In the genomic region with DNA sequence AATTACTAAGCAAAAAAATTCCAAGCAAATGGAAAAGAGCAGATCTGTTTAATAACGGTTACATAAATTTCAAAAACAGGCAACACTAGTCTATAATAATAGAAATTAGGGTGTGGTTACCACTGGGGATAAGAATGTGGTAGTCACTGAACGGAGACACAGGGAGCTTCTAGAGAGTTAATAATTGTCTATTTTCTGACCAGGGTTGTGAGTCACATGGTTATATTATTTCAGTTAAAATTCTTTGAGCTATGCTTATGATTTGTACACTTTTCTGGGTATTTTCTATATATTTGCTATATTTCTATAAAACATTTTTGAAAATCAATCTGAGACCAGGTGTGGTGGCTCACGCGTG, we compare ENCODE assay signal across 26 cellular contexts.
"Had no signal": no experiment of that assay in that cellular context is flagged by ENCODE, and none has a peak within 500 bp of the region (broad histone marks: within the 10 kb centered on the region; RNA-seq: fewer than 3 reads in every experiment).

No MANE protein-coding gene starts in this region.

- H3K4me2 ChIP-seq: KMS-11 had no signal

- H3K36me3 ChIP-seq: breast epithelium had no signal

- H3K27ac ChIP-seq: breast epithelium, KMS-11, VCaP had no signal

- H3K4me3 ChIP-seq: breast epithelium had no signal

- H3K9ac ChIP-seq: KMS-11 had no signal

- H3K9me3 Mint-ChIP-seq: activated naive CD4-positive, alpha-beta T cell treated with anti-CD3 and anti-CD28 coated beads, Interleukin-2, amount 10 ng/mL, durations not matched to agents 7 days and 5 days had no signal

- H3K9me3 ChIP-seq: breast epithelium had no signal

- H3K36me3 Mint-ChIP-seq: activated naive CD4-positive, alpha-beta T cell treated with anti-CD3 and anti-CD28 coated beads, Interleukin-2, amount 10 ng/mL, durations not matched to agents 7 days and 5 days; activated naive CD8-positive, alpha-beta T cell treated with anti-CD3 and anti-CD28 coated beads for 36 hours had no signal

- H3K27ac Mint-ChIP-seq: activated CD4-positive, alpha-beta memory T cell treated with anti-CD3 and anti-CD28 coated beads for 36 hours; activated CD4-positive, alpha-beta T cell treated with anti-CD3 and anti-CD28 coated beads, Interleukin-2, amount 10 ng/mL, durations not matched to agents 7 days and 5 days; activated naive CD4-positive, alpha-beta T cell treated with anti-CD3 and anti-CD28 coated beads, Interleukin-2, amount 10 ng/mL, durations not matched to agents 7 days and 5 days; activated naive CD8-positive, alpha-beta T cell treated with anti-CD3 and anti-CD28 coated beads for 36 hours; activated T-helper 2 cell treated with anti-CD3 and anti-CD28 coated beads, Interferon-gamma antibody, Interleukin-2, Interleukin-4, amounts not matched to agents 10 μg/mL and 5 μg/mL and 100 μg/mL, durations not matched to agents 14 hours and 24 hours and 36 hours had no signal

- H3K4me3 Mint-ChIP-seq: activated CD4-positive, alpha-beta memory T cell treated with anti-CD3 and anti-CD28 coated beads for 36 hours; activated CD4-positive, alpha-beta T cell treated with anti-CD3 and anti-CD28 coated beads, Interleukin-2, amount 10 ng/mL, durations not matched to agents 7 days and 5 days; activated naive CD4-positive, alpha-beta T cell treated with anti-CD3 and anti-CD28 coated beads, Interleukin-2, amount 10 ng/mL, durations not matched to agents 7 days and 5 days; activated naive CD8-positive, alpha-beta T cell treated with anti-CD3 and anti-CD28 coated beads for 36 hours had no signal

- H3K27me3 ChIP-seq: breast epithelium had no signal

- H3K27me3 Mint-ChIP-seq: activated naive CD4-positive, alpha-beta T cell treated with anti-CD3 and anti-CD28 coated beads, Interleukin-2, amount 10 ng/mL, durations not matched to agents 7 days and 5 days; activated naive CD8-positive, alpha-beta T cell treated with anti-CD3 and anti-CD28 coated beads for 36 hours had no signal

- H3K4me1 ChIP-seq: breast epithelium had no signal

- DNase-seq: activated CD4-positive, alpha-beta memory T cell treated with anti-CD3 and anti-CD28 coated beads for 36 hours; activated CD4-positive, alpha-beta T cell treated with anti-CD3 and anti-CD28 coated beads, Interleukin-2, amount 10 ng/mL, durations not matched to agents 7 days and 5 days; activated CD4-positive, CD25-positive, alpha-beta regulatory T cell; activated gamma-delta T cell treated with Interleukin-2 at 50 U/mL for 16 hours; activated naive CD4-positive, alpha-beta T cell treated with anti-CD3 and anti-CD28 coated beads, Interleukin-2, amount 10 ng/mL, durations not matched to agents 7 days and 5 days; activated naive CD8-positive, alpha-beta T cell treated with anti-CD3 and anti-CD28 coated beads for 36 hours; activated T-cell treated with anti-CD3 and anti-CD28 coated beads for 4 hours; activated T-cell treated with anti-CD3 and anti-CD28 coated beads, Interleukin-2, amount 50 U/mL, for 48 hours; anterior cingulate cortex; caudate nucleus; MV-4-11; NCI-H1092 treated with DMSO at 0.1 percent for 48 hours; NCI-H1417 treated with DMSO at 0.1 percent for 48 hours; NCI-H1694; NCI-H2029; NCI-H2107; NCI-H345; NCI-H510A; NCI-H526 treated with DMSO at 0.1 percent for 48 hours; NCI-H82; SHP77 treated with DMSO at 0.1 percent for 48 hours; T-helper 1 cell had no signal

- H3K4me1 Mint-ChIP-seq: activated CD4-positive, alpha-beta T cell treated with anti-CD3 and anti-CD28 coated beads, Interleukin-2, amount 10 ng/mL, durations not matched to agents 7 days and 5 days; activated naive CD4-positive, alpha-beta T cell treated with anti-CD3 and anti-CD28 coated beads, Interleukin-2, amount 10 ng/mL, durations not matched to agents 7 days and 5 days; activated naive CD8-positive, alpha-beta T cell treated with anti-CD3 and anti-CD28 coated beads for 36 hours had no signal
